In the genomic region with DNA sequence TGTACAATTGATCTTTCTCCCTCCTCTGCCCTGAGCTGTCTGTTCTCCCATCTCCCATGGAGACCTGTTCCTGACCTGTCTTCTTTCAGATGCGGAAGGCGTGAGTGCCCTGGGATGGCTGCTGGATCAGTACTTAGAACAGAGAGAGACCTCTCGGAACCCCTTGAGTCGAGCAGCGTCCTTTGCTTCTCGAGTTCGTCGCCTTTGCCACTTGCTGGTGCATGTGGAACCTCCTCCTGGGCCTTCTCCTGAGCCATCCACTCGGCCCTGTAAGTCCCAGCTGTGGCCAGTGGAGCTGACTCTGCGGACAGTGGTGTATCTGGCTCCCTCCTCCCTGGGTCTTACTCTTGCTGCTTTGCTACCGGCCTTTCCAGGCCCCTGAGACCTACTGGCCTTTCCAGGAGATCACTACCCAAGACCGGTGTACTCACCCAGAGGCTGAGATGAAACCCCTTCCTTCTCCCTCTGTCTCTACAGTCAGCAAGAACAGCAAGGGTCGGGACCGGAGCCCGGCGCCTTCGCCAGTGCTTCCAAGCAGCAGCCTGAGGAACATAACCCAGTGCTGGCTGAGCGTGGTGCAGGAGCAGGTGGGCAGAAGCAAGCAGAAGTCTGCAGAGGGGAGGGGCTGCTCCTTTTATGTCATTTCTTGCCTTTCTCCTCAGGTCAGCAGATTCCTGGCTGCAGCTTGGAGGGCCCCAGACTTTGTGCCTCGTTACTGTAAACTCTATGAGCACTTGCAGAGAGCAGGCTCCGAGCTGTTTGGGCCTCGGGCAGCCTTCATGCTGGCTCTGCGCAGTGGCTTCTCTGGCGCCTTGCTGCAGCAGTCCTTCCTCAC, we compare ENCODE assay signal across 1 cellular context.
TF ChIP-seq lines count a peak whose summit lies in the region.

No MANE protein-coding gene starts in this region.

TF ChIP-seq in HepG2, 621 proteins besides CTCF, POLR2A, EP300 and RAD21:
- TF ChIP-seq FOXP4 (CRISPR knock-in tag; IDR thresholded peaks at IDR 0.05) = no peak
- TF ChIP-seq DR1 (CRISPR knock-in tag; IDR thresholded peaks at IDR 0.05) = no peak
- TF ChIP-seq ZNF879 (CRISPR knock-in tag; IDR thresholded peaks at IDR 0.05) = no peak
- TF ChIP-seq ZNF101 (CRISPR knock-in tag; IDR thresholded peaks at IDR 0.05; ENCODE audit: borderline replicate concordance, low read depth) = no peak
- no peak for TF ChIP-seq PAXIP1 (CRISPR knock-in tag; conservative IDR thresholded peaks at IDR 0.05)
- no peak for TF ChIP-seq SMAD9 (CRISPR knock-in tag; IDR thresholded peaks at IDR 0.05)
- TF ChIP-seq FOXM1 (CRISPR knock-in tag; IDR thresholded peaks at IDR 0.05) = no peak
- TF ChIP-seq, protein P1, sequence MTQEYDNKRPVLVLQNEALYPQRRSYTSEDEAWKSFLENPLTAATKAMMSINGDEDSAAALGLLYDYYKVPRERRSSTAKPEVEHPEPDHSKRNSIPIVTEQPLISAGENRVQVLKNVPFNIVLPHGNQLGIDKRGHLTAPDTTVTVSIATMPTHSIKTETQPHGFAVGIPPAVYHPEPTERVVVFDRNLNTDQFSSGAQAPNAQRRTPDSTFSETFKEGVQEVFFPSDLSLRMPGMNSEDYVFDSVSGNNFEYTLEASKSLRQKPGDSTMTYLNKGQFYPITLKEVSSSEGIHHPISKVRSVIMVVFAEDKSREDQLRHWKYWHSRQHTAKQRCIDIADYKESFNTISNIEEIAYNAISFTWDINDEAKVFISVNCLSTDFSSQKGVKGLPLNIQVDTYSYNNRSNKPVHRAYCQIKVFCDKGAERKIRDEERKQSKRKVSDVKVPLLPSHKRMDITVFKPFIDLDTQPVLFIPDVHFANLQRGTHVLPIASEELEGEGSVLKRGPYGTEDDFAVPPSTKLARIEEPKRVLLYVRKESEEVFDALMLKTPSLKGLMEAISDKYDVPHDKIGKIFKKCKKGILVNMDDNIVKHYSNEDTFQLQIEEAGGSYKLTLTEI (CRISPR knock-in tag; conservative IDR thresholded peaks at IDR 0.05) = no peak
- TF ChIP-seq ARNT (IDR thresholded peaks at IDR 0.05) = no peak
- no peak for TF ChIP-seq ZMYM3 (CRISPR knock-in tag; IDR thresholded peaks at IDR 0.05)
- TF ChIP-seq RCOR2 (CRISPR knock-in tag; IDR thresholded peaks at IDR 0.05) = no peak
- TF ChIP-seq ZNF780A (CRISPR knock-in tag; IDR thresholded peaks at IDR 0.05) = no peak
- no peak for TF ChIP-seq SNAPC4 (CRISPR knock-in tag; IDR thresholded peaks at IDR 0.05)
- TF ChIP-seq ZNF558 (CRISPR knock-in tag; IDR thresholded peaks at IDR 0.05; ENCODE audit: borderline replicate concordance) = no peak
- TF ChIP-seq STAT6 (CRISPR knock-in tag; IDR thresholded peaks at IDR 0.05; ENCODE audit: borderline replicate concordance) = no peak
- no peak for TF ChIP-seq ZSCAN22 (CRISPR knock-in tag; IDR thresholded peaks at IDR 0.05)
- TF ChIP-seq PAWR (CRISPR knock-in tag; IDR thresholded peaks at IDR 0.05; ENCODE audit: borderline replicate concordance) = no peak
